Comparison of ENCODE assay signal across 20 cellular contexts in genomic region chr7:46079421-46079820, GRCh38.
DNase-seq lines count a peak whose midpoint lies in the region; ATAC-seq lines count a peak whose summit lies in the region.
"Had no signal": no experiment of that assay in that cellular context is flagged by ENCODE, and none has a peak within 500 bp of the region (broad histone marks: within the 10 kb centered on the region; RNA-seq: fewer than 3 reads in every experiment).

No MANE protein-coding gene starts in this region.

- DNase-seq in COLO829 (ENCODE audit: low spot score) (peak; percentile 76), RPMI7951 (ENCODE audit: low read depth) (peak; percentile 68), epidermal melanocyte (ENCODE audit: insufficient read length, low spot score) (peak; percentile 57), islet precursor cell (peak; percentile 92), mesenteric fat pad (ENCODE audit: low spot score) (no peak)
- DNase-seq: AML-193; CD4-positive, alpha-beta T cell; CD8-positive, alpha-beta T cell; COR-L47; DMS 273 treated with DMSO at 0.1 percent for 48 hours; DMS153; DMS53; DMS79; DND-41; EL; GDM1 had no signal

- ATAC-seq in HG02970 (IDR thresholded peaks at IDR 0.05; ENCODE audit: low FRiP score, unreplicated experiment) (no peak), HG03342 (IDR thresholded peaks at IDR 0.05; ENCODE audit: unreplicated experiment) (no peak), HG03469 (IDR thresholded peaks at IDR 0.05; ENCODE audit: unreplicated experiment) (no peak)
- ATAC-seq: A549; CD8-positive, alpha-beta T cell had no signal
